In genomic region chr4:131595140-131595539, GRCh38 we compare ENCODE assay signal across 28 cellular contexts.
"Had no signal": no experiment of that assay in that cellular context is flagged by ENCODE, and none has a peak within 500 bp of the region (broad histone marks: within the 10 kb centered on the region; RNA-seq: fewer than 3 reads in every experiment).

No MANE protein-coding gene starts in this region.

- H3K4me2 ChIP-seq: smooth muscle cell had no signal

- H3K27ac ChIP-seq: neutrophil, pancreas, psoas muscle, skin epidermis, spleen, suprapubic skin, testis, tibial artery, transverse colon, upper lobe of right lung, uterus had no signal

- FAIRE-seq: pancreas had no signal

- H3K4me3 ChIP-seq: pancreas, psoas muscle, skin epidermis, smooth muscle cell, spleen, suprapubic skin, testis, tibial artery, transverse colon, upper lobe of right lung, uterus had no signal

- H3K36me3 ChIP-seq: neutrophil, pancreas, spleen, suprapubic skin, tibial artery, transverse colon, upper lobe of right lung, uterus had no signal

- H3K9me3 ChIP-seq: neutrophil, pancreas, psoas muscle, suprapubic skin, testis, tibial artery, upper lobe of right lung, uterus had no signal

- DNase-seq: naive thymus-derived CD8-positive, alpha-beta T cell; nephron progenitor cell; nucleus accumbens; pancreas; psoas muscle; right cardiac atrium; spleen; stimulated activated CD4-positive, alpha-beta T cell treated with anti-CD3 and anti-CD28 coated beads, Interleukin-12 subunit alpha, Interleukin-12 subunit beta, amount 100 ng/mL, for 4 hours; stimulated activated CD4-positive, alpha-beta T cell treated with anti-CD3 and anti-CD28 coated beads, Interleukin-1b, Interleukin-23, amount 100 ng/mL, for 48 hours; stimulated activated CD4-positive, alpha-beta T cell treated with anti-CD3 and anti-CD28 coated beads, Interleukin-4, amount 100 ng/mL, for 1 hour; stimulated activated CD4-positive, alpha-beta T cell treated with anti-CD3 and anti-CD28 coated beads, Interleukin-4, amount 100 ng/mL, for 4 hours; stimulated activated CD8-positive, alpha-beta memory T cell treated with anti-CD3 and anti-CD28 coated beads, Interleukin-4, amount 100 ng/mL, for 48 hours; stimulated activated naive CD4-positive, alpha-beta T cell; stimulated activated naive CD8-positive, alpha-beta T cell treated with anti-CD3 and anti-CD28 coated beads, Interleukin-15, amount 100 ng/mL, for 72 hours; stimulated activated naive CD8-positive, alpha-beta T cell treated with anti-CD3 and anti-CD28 coated beads, Interleukin-15, Interleukin-2, amounts not matched to agents 100 U/mL and 50 U/mL, for 24 hours; substantia nigra; testis; tibial artery; transverse colon; upper lobe of right lung; uterus had no signal

- ATAC-seq: naive thymus-derived CD8-positive, alpha-beta T cell; natural killer cell treated with Interleukin-12 subunit alpha and Interleukin-12 subunit beta and Interleukin-15 and Interleukin-18, amount 100 ng/mL, for 72 hours; pancreas; psoas muscle; right cardiac atrium; sciatic nerve; stimulated activated memory B cell treated with anti-CD40 and anti-IgM and Interleukin-4, amounts not matched to agents 10 μg/mL and 1 μg/mL and 100 μg/mL, for 72 hours; stimulated activated naive CD8-positive, alpha-beta T cell treated with anti-CD3 and anti-CD28 coated beads, Interleukin-15, amount 100 ng/mL, for 72 hours; stimulated activated naive CD8-positive, alpha-beta T cell treated with anti-CD3 and anti-CD28 coated beads, Interleukin-15, Interleukin-2, amounts not matched to agents 100 U/mL and 50 U/mL, for 24 hours; upper lobe of right lung had no signal

- H3K27me3 ChIP-seq: neutrophil, pancreas, spleen, suprapubic skin, testis, tibial artery, transverse colon, upper lobe of right lung, uterus had no signal

- H3K4me1 ChIP-seq: pancreas, psoas muscle, spleen, suprapubic skin, testis, tibial artery, transverse colon, upper lobe of right lung, uterus had no signal
